In the genomic region with DNA sequence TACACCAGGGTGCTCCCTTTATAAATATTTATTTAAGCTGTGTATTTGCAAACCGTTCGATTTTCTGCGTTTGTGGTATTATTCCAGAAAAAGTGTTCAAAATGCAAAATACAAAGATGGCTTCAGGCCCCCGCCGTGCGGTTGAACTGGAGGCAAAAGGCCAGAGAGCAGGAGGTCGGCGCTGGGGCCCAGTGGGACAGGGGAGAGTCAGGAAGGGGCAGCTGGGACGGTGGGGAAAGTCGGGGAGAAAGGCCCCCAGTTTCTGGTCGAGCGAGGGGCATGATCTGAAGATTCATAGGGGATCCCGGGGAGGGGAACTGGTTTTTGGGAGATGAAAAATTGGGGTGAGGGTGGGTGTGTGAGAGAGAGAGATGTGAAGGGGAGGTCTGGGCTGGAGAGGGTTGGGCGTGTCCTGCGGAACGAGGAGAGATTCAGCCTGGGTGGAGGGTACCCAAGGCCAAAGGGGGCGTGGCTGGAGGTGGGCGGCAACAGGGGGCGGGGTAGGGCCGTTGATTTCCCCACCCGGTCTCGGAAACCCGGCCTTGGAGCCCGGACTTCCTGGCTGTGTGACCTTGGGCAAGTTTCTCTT, we compare ENCODE assay signal across 8 cellular contexts. TPM values are rescaled to one million over a fixed set of nuclear protein-coding genes. Genes with fewer than 3 reads are reported as not detected.
DNase-seq lines count a peak whose midpoint lies in the region; ATAC-seq and TF ChIP-seq lines count a peak whose summit lies in the region.

No MANE protein-coding gene starts in this region.

- 1 to 2% methylated on average over 23 to 24 of the region's 24 CpGs for WGBS in aorta, 2 donors

- no peaks in the 10 kb centered on the region for H3K4me1 ChIP-seq in aorta (ENCODE audit: control insufficient read depth in 1 of 2, insufficient read depth in 2 of 2, low read length in 2 of 2)

- H3K4me3 ChIP-seq in fibroblast of the aortic adventitia (ENCODE audit: low read depth, low read length): peak overlapping the region; percentile 93
- peak overlapping the region; percentile 28 to 75 for H3K4me3 ChIP-seq in aorta (ENCODE audit: low read length in 2 of 2)

- H3K27me3 Mint-ChIP-seq in nephron (ENCODE audit: low read depth): no peaks in the 10 kb centered on the region

- H3K27ac ChIP-seq in aorta (ENCODE audit: low read depth in 1 of 2, low read length in 2 of 2): no peak overlapping the region

- ATAC-seq in aorta (ENCODE audit: low FRiP score) (peak; percentile 89), HG02973 (IDR thresholded peaks at IDR 0.05; ENCODE audit: unreplicated experiment) (no peak)

- no peak for TF ChIP-seq CTCF in fibroblast of the aortic adventitia (IDR thresholded peaks at IDR 0.05; ENCODE audit: insufficient read depth, low read length)
- no peak for TF ChIP-seq CTCF in nephron (IDR thresholded peaks at IDR 0.05; ENCODE audit: unreplicated experiment in 3 of 3)

- H3K27ac Mint-ChIP-seq in nephron: peak overlapping the region; percentile 49 to 91 (median 86)

- H3K36me3 ChIP-seq in aorta (ENCODE audit: control insufficient read depth in 1 of 2, insufficient read depth in 2 of 2, low read length in 1 of 2): no peaks in the 10 kb centered on the region

- peak; percentile 50 for DNase-seq in stimulated activated CD4-positive, alpha-beta T cell treated with anti-CD3 and anti-CD28 coated beads, Interleukin-12 subunit alpha, Interleukin-12 subunit beta, amount 100 ng/mL, for 4 hours
- no peak for DNase-seq in stimulated activated CD4-positive, alpha-beta T cell treated with anti-CD3 and anti-CD28 coated beads, Interleukin-2, amount 100 ng/mL, for 48 hours
- DNase-seq in NCI-H460 (ENCODE audit: extremely low read depth, low read depth): peak; percentile 45
- peak; percentile 62 to 63 for DNase-seq in activated T-cell treated with anti-CD3 and anti-CD28 coated beads, Interleukin-2, amount 50 U/mL, for 48 hours
- DNase-seq in fibroblast of the aortic adventitia (ENCODE audit: low read depth): peak; percentile 91
- peak; percentile 90 to 93 for DNase-seq in aorta

- H3K27me3 ChIP-seq in aorta (ENCODE audit: control insufficient read depth in 1 of 2, insufficient read depth in 2 of 2, low read length in 1 of 2): no peaks in the 10 kb centered on the region

- intact Hi-C loops in aorta (cut with DNase I): no loop called here

- no peaks in the 10 kb centered on the region for H3K9me3 ChIP-seq in aorta (ENCODE audit: control insufficient read depth, low read length)

- H3K4me1 Mint-ChIP-seq in nephron: peaks cover 19% of the 10 kb centered on the region

- H3K9me3 Mint-ChIP-seq in nephron: no peaks in the 10 kb centered on the region

- H3K4me3 Mint-ChIP-seq in nephron: peak overlapping the region; percentile 84 to 88 (median 86)

- H3K36me3 Mint-ChIP-seq in nephron (ENCODE audit: low read depth): no peaks in the 10 kb centered on the region

RNA-seq across cellular contexts. Expression of a gene that starts 0.7 kb away (rescaled TPM):
- total RNA-seq in NCI-H460 (2014; rRNA removed; shearing (Covaris generic)): 33.9 and 39.6 TPM in 2 replicates
- polyA plus RNA-seq in NCI-H460 (2014; cell fraction: nucleus; rRNA removed): 87.7 and 158 TPM in 2 replicates
- 24.4 and 41.3 TPM in 2 replicates for total RNA-seq in fibroblast of the aortic adventitia (ENCODE audit: low replicate concordance)
- 10 to 100 TPM; 18.6 to 30.6 TPM for total RNA-seq in aorta
- polyA plus RNA-seq in aorta: 10 to 100 TPM; 42.6 to 47.3 TPM

RNA-seq across cellular contexts. Expression of a gene that starts 3.8 kb away (rescaled TPM):
- total RNA-seq in NCI-H460 (2014; rRNA removed; shearing (Covaris generic)): not detected in 2 replicates
- polyA plus RNA-seq in NCI-H460 (2014; cell fraction: nucleus; rRNA removed): not detected in 2 replicates
- total RNA-seq in fibroblast of the aortic adventitia (ENCODE audit: low replicate concordance): not detected in 2 replicates
- not detected for total RNA-seq in aorta
- polyA plus RNA-seq in aorta: not detected

RNA-seq across cellular contexts. Expression of a gene that starts 15.7 kb away (rescaled TPM):
- 2.1 and 6.1 TPM in 2 replicates for total RNA-seq in NCI-H460 (2014; rRNA removed; shearing (Covaris generic))
- 1.5 and 2.0 TPM in 2 replicates for polyA plus RNA-seq in NCI-H460 (2014; cell fraction: nucleus; rRNA removed)
- total RNA-seq in fibroblast of the aortic adventitia (ENCODE audit: low replicate concordance) (0.33 and 3.8 TPM in 2 replicates), aorta (1 to 10 TPM; 6.9 to 7.0 TPM)
- 1 to 10 TPM; 1.3 to 2.0 TPM for polyA plus RNA-seq in aorta

RNA-seq across cellular contexts. Expression of a gene that starts 17.7 kb away (rescaled TPM):
- not detected in 2 replicates for total RNA-seq in NCI-H460 (2014; rRNA removed; shearing (Covaris generic))
- not detected in 2 replicates for polyA plus RNA-seq in NCI-H460 (2014; cell fraction: nucleus; rRNA removed)
- not detected in 2 replicates for total RNA-seq in fibroblast of the aortic adventitia (ENCODE audit: low replicate concordance)
- not detected for total RNA-seq in aorta
- polyA plus RNA-seq in aorta: under 1 TPM in 1 of 2 donors, not detected in 1; 0.05 TPM

RNA-seq across cellular contexts. Expression of a gene that starts 24.2 kb away (rescaled TPM):
- 3.9 and 4.5 TPM in 2 replicates for total RNA-seq in NCI-H460 (2014; rRNA removed; shearing (Covaris generic))
- polyA plus RNA-seq in NCI-H460 (2014; cell fraction: nucleus; rRNA removed): 20.7 and 28.5 TPM in 2 replicates
- total RNA-seq in fibroblast of the aortic adventitia (ENCODE audit: low replicate concordance): 8.3 and 17.5 TPM in 2 replicates
- 10 to 100 TPM; 15.3 to 16.2 TPM for total RNA-seq in aorta
- polyA plus RNA-seq in aorta: 10 to 100 TPM in 1 of 2 donors, 1 to 10 TPM in 1; 3.1 to 19.2 TPM

Comparison
In these comparisons a context has a peak if more than half of its experiments do, and no peak if none do; other contexts are left out.
1. DNase-seq: peak in stimulated activated CD4-positive, alpha-beta T cell treated with anti-CD3 and anti-CD28 coated beads, Interleukin-12 subunit alpha, Interleukin-12 subunit beta, amount 100 ng/mL, for 4 hours (single experiment), NCI-H460 (single experiment), activated T-cell treated with anti-CD3 and anti-CD28 coated beads, Interleukin-2, amount 50 U/mL, for 48 hours (2 of 2), fibroblast of the aortic adventitia (single experiment) and aorta (2 of 2); none in stimulated activated CD4-positive, alpha-beta T cell treated with anti-CD3 and anti-CD28 coated beads, Interleukin-2, amount 100 ng/mL, for 48 hours (0 of 2).